Comparison of ENCODE assay signal across 11 cellular contexts in genomic region chr2:109466674-109467575, GRCh38.
DNase-seq lines count a peak whose midpoint lies in the region; ATAC-seq, FAIRE-seq and TF ChIP-seq lines count a peak whose summit lies in the region.
"Had no signal": no experiment of that assay in that cellular context is flagged by ENCODE, and none has a peak within 500 bp of the region (broad histone marks: within the 10 kb centered on the region; RNA-seq: fewer than 3 reads in every experiment).

No MANE protein-coding gene starts in this region.

- no peak for TF ChIP-seq RAD21 in HepG2 (CRISPR knock-in tag; IDR thresholded peaks at IDR 0.05)

- H4K20me1 ChIP-seq in mammary epithelial cell (ENCODE audit: insufficient read depth, low read length) (no peaks in the 10 kb centered on the region), HepG2 (ENCODE audit: insufficient read depth, low read length) (no peaks in the 10 kb centered on the region)

- H3K4me2 ChIP-seq in mammary epithelial cell (ENCODE audit: insufficient read depth, low read depth, low read length) (no peak overlapping the region), HepG2 (ENCODE audit: low read depth, low read length) (no peak overlapping the region)

- BruUV-seq in mammary epithelial cell (replicated peaks; lab: Mats Ljungman, UMichigan) (no TSS peak), MCF 10A (replicated peaks; lab: Mats Ljungman, UMichigan) (no TSS peak), HepG2 (replicated peaks; lab: Mats Ljungman, UMichigan) (no TSS peak)

- CTCF ChIA-PET in mammary epithelial cell (lab: Charles Lee; ENCODE audit: low non-redundant PET), result interaction anchor here (0.6 kb wide), 1 partner anchor 35 kb away, joined by 6 read pairs; no protein-coding TSS in a partner anchor
- CTCF ChIA-PET in MCF 10A (lab: Yijun Ruan, JAX), result interaction anchor here (0.5 kb wide), 1 partner anchor 145 kb away, joined by 3 read pairs; no protein-coding TSS in a partner anchor
- CTCF ChIA-PET in HepG2 (lab: Yijun Ruan, JAX; ENCODE audit: low intra/inter-chr PET ratio, low total read pairs), result no interaction called here
- CTCF ChIA-PET in activated CD4-positive, alpha-beta memory T cell treated with anti-CD3 and anti-CD28 coated beads for 36 hours (lab: Charles Lee), result no interaction called here

- H3K9ac ChIP-seq in mammary epithelial cell (ENCODE audit: insufficient read depth, low read length) (no peak overlapping the region), HepG2 (ENCODE audit: insufficient read depth, low read depth, low read length) (no peak overlapping the region)

- H2AFZ ChIP-seq in mammary epithelial cell (ENCODE audit: low read depth, low read length) (no peak overlapping the region), HepG2 (ENCODE audit: low read length) (no peak overlapping the region)

- H3K4me3 ChIP-seq in mammary epithelial cell (replicated peaks in 1 of 3; ENCODE audit: insufficient read depth in 1 of 3, low read depth in 2 of 3, low read length in 3 of 3) (no peak overlapping the region), HepG2 (replicated peaks in 1 of 3; ENCODE audit: insufficient read depth in 1 of 3, low read depth in 2 of 3, low read length in 3 of 3) (no peak overlapping the region)

- DNase-seq in mammary epithelial cell (peak; percentile 54), MCF 10A (ENCODE audit: unreplicated experiment) (no peak), dermis blood vessel endothelial cell (peak; percentile 15), HepG2 (ENCODE audit: low spot score) (no peak), urothelium cell line (ENCODE audit: low spot score) (peak; percentile 64), omental fat pad (ENCODE audit: low spot score) (no peak), HT-29 (ENCODE audit: low spot score) (no peak)
- no peak for DNase-seq in activated CD4-positive, alpha-beta memory T cell treated with anti-CD3 and anti-CD28 coated beads for 36 hours
- DNase-seq: ACHN; activated naive CD8-positive, alpha-beta T cell treated with anti-CD3 and anti-CD28 coated beads, Interleukin-2, amount 50 U/mL, for 24 hours; naive B cell had no signal

- H3K4me1 Mint-ChIP-seq in MCF 10A (ENCODE audit: insufficient read depth, unreplicated experiment), result peaks cover 19% of the 10 kb centered on the region
- no peaks in the 10 kb centered on the region for H3K4me1 Mint-ChIP-seq in activated CD4-positive, alpha-beta memory T cell treated with anti-CD3 and anti-CD28 coated beads for 36 hours (ENCODE audit: low read depth)

- peaks cover 7% of the 10 kb centered on the region for H3K36me3 Mint-ChIP-seq in MCF 10A (ENCODE audit: insufficient read depth, unreplicated experiment)
- no peaks in the 10 kb centered on the region for H3K36me3 Mint-ChIP-seq in activated CD4-positive, alpha-beta memory T cell treated with anti-CD3 and anti-CD28 coated beads for 36 hours

- H3K9me3 Mint-ChIP-seq in MCF 10A (ENCODE audit: unreplicated experiment), result no peaks in the 10 kb centered on the region
- H3K9me3 Mint-ChIP-seq in activated CD4-positive, alpha-beta memory T cell treated with anti-CD3 and anti-CD28 coated beads for 36 hours, result no peaks in the 10 kb centered on the region
- H3K9me3 Mint-ChIP-seq: activated naive CD8-positive, alpha-beta T cell treated with anti-CD3 and anti-CD28 coated beads, Interleukin-2, amount 50 U/mL, for 24 hours had no signal

- no peaks in the 10 kb centered on the region for H3K27me3 Mint-ChIP-seq in MCF 10A (ENCODE audit: insufficient read depth, unreplicated experiment)
- peaks cover 3% of the 10 kb centered on the region for H3K27me3 Mint-ChIP-seq in activated CD4-positive, alpha-beta memory T cell treated with anti-CD3 and anti-CD28 coated beads for 36 hours
- H3K27me3 Mint-ChIP-seq: activated naive CD8-positive, alpha-beta T cell treated with anti-CD3 and anti-CD28 coated beads, Interleukin-2, amount 50 U/mL, for 24 hours had no signal

- H3K9me3 ChIP-seq in mammary epithelial cell (replicated peaks; ENCODE audit: insufficient read depth, low read length) (no peaks in the 10 kb centered on the region), HepG2 (ENCODE audit: low read length) (no peaks in the 10 kb centered on the region)

- TF ChIP-seq POLR2A in HepG2 (IDR thresholded peaks at IDR 0.05; ENCODE audit: insufficient read depth in 1 of 2, low read depth in 2 of 2, low read length in 2 of 2), result no peak

- H3K27me3 ChIP-seq in mammary epithelial cell (ENCODE audit: insufficient read depth, low read length) (no peaks in the 10 kb centered on the region), HepG2 (ENCODE audit: control insufficient read depth in 1 of 2, insufficient read depth in 2 of 2, low read length in 2 of 2) (peaks cover 2 to 7% of the 10 kb centered on the region in 2 experiments; a peak in 2 of 5 replicates)

- POLR2A ChIA-PET in MCF 10A (lab: Yijun Ruan, JAX), result interaction anchor here (0.6 kb wide), 1 partner anchor 444 kb away, joined by 4 read pairs; no protein-coding TSS in a partner anchor
- POLR2A ChIA-PET in HepG2 (lab: Yijun Ruan, JAX), result no interaction called here
- POLR2A ChIA-PET in activated CD4-positive, alpha-beta memory T cell treated with anti-CD3 and anti-CD28 coated beads for 36 hours (lab: Charles Lee), result no interaction called here

- H3K36me3 ChIP-seq in mammary epithelial cell (ENCODE audit: insufficient read depth, low read length), result no peaks in the 10 kb centered on the region
- H3K36me3 ChIP-seq in HepG2 (replicated peaks in 1 of 2; ENCODE audit: control insufficient read depth in 1 of 2, insufficient read depth in 2 of 2, low read length in 2 of 2), result no peaks in the 10 kb centered on the region

- H3K79me2 ChIP-seq in mammary epithelial cell (ENCODE audit: insufficient read depth, low read length), result no peaks in the 10 kb centered on the region
- no peaks in the 10 kb centered on the region for H3K79me2 ChIP-seq in HepG2 (ENCODE audit: insufficient read depth, low read length)

- ATAC-seq in HepG2 (no peak), omental fat pad (ENCODE audit: low FRiP score) (no peak)
- ATAC-seq: activated naive CD8-positive, alpha-beta T cell treated with anti-CD3 and anti-CD28 coated beads, Interleukin-2, amount 50 U/mL, for 24 hours had no signal

- no peak overlapping the region for H3K27ac Mint-ChIP-seq in MCF 10A (ENCODE audit: low read depth, unreplicated experiment)
- no peak overlapping the region for H3K27ac Mint-ChIP-seq in activated CD4-positive, alpha-beta memory T cell treated with anti-CD3 and anti-CD28 coated beads for 36 hours
- H3K27ac Mint-ChIP-seq: activated naive CD8-positive, alpha-beta T cell treated with anti-CD3 and anti-CD28 coated beads, Interleukin-2, amount 50 U/mL, for 24 hours had no signal

- H3K27ac ChIP-seq in mammary epithelial cell (ENCODE audit: insufficient read depth, low read depth, low read length) (no peak overlapping the region), HepG2 (ENCODE audit: extremely low read length, insufficient read depth, low read length) (no peak overlapping the region)

- WGBS in mammary epithelial cell (ENCODE audit: low coverage, missing lambda C conversion rate), result 71% methylated on average over 7 of the region's 8 CpGs
- 57% methylated on average over 8 of the region's 8 CpGs for WGBS in HepG2 (ENCODE audit: low lambda C conversion rate)

- H3K4me1 ChIP-seq in mammary epithelial cell (ENCODE audit: insufficient read depth, low read length), result no peaks in the 10 kb centered on the region
- H3K4me1 ChIP-seq in HepG2 (ENCODE audit: insufficient read depth, low read length), result no peaks in the 10 kb centered on the region

- TF ChIP-seq EP300 in HepG2 (IDR thresholded peaks at IDR 0.05; ENCODE audit: low read depth in 2 of 2, low read length in 2 of 2) (no peak), HepG2 (CRISPR knock-in tag; IDR thresholded peaks at IDR 0.05; ENCODE audit: borderline replicate concordance) (no peak)

- in situ Hi-C loops in mammary epithelial cell (cut with MboI; ENCODE audit: low sequenced_read_pairs in 2 of 2) (no loop called here), HepG2 (cut with HindIII; ENCODE audit: extremely low pct_ligation_motif_present, low pct_unique_long_range_greater_than_20kb) (no loop called here)

- no peak for FAIRE-seq in HepG2 (lab: Jason Lieb, UNC)
- peak; percentile 99 for FAIRE-seq in urothelium cell line (lab: Jason Lieb, UNC)

- TF ChIP-seq CTCF in mammary epithelial cell (conservative IDR thresholded peaks at IDR 0.05 in 1 of 2, IDR thresholded peaks at IDR 0.05 in 1 of 2; ENCODE audit: extremely low read depth in 1 of 2, insufficient read depth in 1 of 2, low read depth in 1 of 2, low read length in 2 of 2) (peak in 1 of 2 donors; percentile 2), MCF 10A (IDR thresholded peaks at IDR 0.05; ENCODE audit: unreplicated experiment) (no peak), HepG2 (CRISPR knock-in tag; IDR thresholded peaks at IDR 0.05) (no peak), omental fat pad (IDR thresholded peaks at IDR 0.05) (no peak)

- no peak overlapping the region for H3K4me3 Mint-ChIP-seq in MCF 10A (ENCODE audit: unreplicated experiment)
- no peak overlapping the region for H3K4me3 Mint-ChIP-seq in activated CD4-positive, alpha-beta memory T cell treated with anti-CD3 and anti-CD28 coated beads for 36 hours
- H3K4me3 Mint-ChIP-seq: activated naive CD8-positive, alpha-beta T cell treated with anti-CD3 and anti-CD28 coated beads, Interleukin-2, amount 50 U/mL, for 24 hours; naive B cell had no signal

- intact Hi-C loops in mammary epithelial cell (cut with micrococcal nuclease), result no loop called here
- intact Hi-C loops in MCF 10A (cut with micrococcal nuclease), result no loop called here
- intact Hi-C loops in HepG2 (cut with micrococcal nuclease; ENCODE audit: unreplicated experiment), result no loop called here
- intact Hi-C loops in activated CD4-positive, alpha-beta memory T cell treated with anti-CD3 and anti-CD28 coated beads for 36 hours (cut with micrococcal nuclease), result no loop called here

- dilution Hi-C loops in mammary epithelial cell (cut with HindIII; ENCODE audit: low sequenced_read_pairs), result no loop called here

TF ChIP-seq in HepG2, 621 proteins besides CTCF, POLR2A, EP300 and RAD21 (continues in another document):
- TF ChIP-seq MNT (IDR thresholded peaks at IDR 0.05), result peak; percentile 91

Comparison
In these comparisons a context has a peak if more than half of its experiments do, and no peak if none do; other contexts are left out.
1. DNase-seq: peak in mammary epithelial cell (single experiment), dermis blood vessel endothelial cell (single experiment) and urothelium cell line (single experiment); none in MCF 10A (single experiment), HepG2 (single experiment), activated CD4-positive, alpha-beta memory T cell treated with anti-CD3 and anti-CD28 coated beads for 36 hours (single experiment), omental fat pad (single experiment) and HT-29 (single experiment).
2. CTCF ChIA-PET loops: an anchor here in mammary epithelial cell (0.6 kb wide) and MCF 10A (0.5 kb wide); none called in HepG2 and activated CD4-positive, alpha-beta memory T cell treated with anti-CD3 and anti-CD28 coated beads for 36 hours.